Comparison of ENCODE assay signal across 1 cellular context in the genomic region with DNA sequence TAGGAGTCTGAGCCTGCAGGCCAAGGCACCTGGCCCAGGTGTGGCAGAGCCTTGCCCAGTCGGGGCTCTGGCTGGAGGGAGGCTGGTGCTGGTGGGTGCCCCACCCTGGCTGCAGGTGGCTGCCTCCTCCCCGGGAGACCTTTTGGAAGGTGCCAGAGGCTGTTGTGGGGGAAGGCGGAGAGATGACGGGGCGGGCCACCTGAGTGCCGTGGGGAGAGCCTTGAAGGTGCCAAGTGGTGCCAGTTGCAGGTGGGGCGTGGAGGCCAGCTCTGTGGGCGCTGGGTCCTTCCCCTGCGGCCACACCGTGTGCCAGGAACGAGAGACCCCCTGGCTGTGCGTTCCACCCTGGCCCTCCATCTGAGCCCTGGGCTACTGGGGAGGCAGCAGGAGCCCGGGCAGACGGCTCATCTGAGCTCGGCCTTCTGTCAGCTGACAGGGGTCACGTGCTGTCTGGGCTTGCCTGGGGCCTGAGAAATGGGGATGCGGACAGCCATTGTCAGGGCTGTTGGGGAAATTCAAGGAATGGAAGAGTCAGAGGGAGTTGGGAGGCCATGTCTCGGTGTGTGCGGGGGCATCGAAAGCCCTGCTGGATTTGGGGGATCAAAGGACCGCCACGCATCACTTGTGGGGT.
TF ChIP-seq lines count a peak whose summit lies in the region.

No MANE protein-coding gene starts in this region.

TF ChIP-seq in H1, 55 proteins besides CTCF, POLR2A, EP300 and RAD21:
- no peak for TF ChIP-seq TAF7 (optimal IDR thresholded peaks at IDR 0.05; ENCODE audit: borderline replicate concordance, low read depth, low read length)
- TF ChIP-seq CHD1 (IDR thresholded peaks at IDR 0.05; ENCODE audit: low read depth, low read length), result no peak
- TF ChIP-seq, protein P1, sequence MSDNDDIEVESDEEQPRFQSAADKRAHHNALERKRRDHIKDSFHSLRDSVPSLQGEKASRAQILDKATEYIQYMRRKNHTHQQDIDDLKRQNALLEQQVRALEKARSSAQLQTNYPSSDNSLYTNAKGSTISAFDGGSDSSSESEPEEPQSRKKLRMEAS (IDR thresholded peaks at IDR 0.05), result no peak
- no peak for TF ChIP-seq POLR2AphosphoS5 (IDR thresholded peaks at IDR 0.05; ENCODE audit: low read depth, low read length)
- TF ChIP-seq GTF2F1 (IDR thresholded peaks at IDR 0.05; ENCODE audit: borderline replicate concordance, low read depth, low read length), result no peak
- TF ChIP-seq TEAD4 (IDR thresholded peaks at IDR 0.05; ENCODE audit: low read depth, low read length), result no peak
- TF ChIP-seq ASH2L (IDR thresholded peaks at IDR 0.05; ENCODE audit: low read length), result no peak
- no peak for TF ChIP-seq CBX8 (IDR thresholded peaks at IDR 0.05; ENCODE audit: borderline replicate concordance, low read depth, low read length)
- TF ChIP-seq PHF8 (conservative IDR thresholded peaks at IDR 0.05; ENCODE audit: low read depth, low read length), result no peak
- TF ChIP-seq SIX5 (IDR thresholded peaks at IDR 0.05; ENCODE audit: low read depth, low read length), result no peak
- no peak for TF ChIP-seq FOSL1 (IDR thresholded peaks at IDR 0.05; ENCODE audit: insufficient read depth, low read depth, low read length)
- no peak for TF ChIP-seq SP2 (IDR thresholded peaks at IDR 0.05; ENCODE audit: low read length)
- no peak for TF ChIP-seq JUN (IDR thresholded peaks at IDR 0.05; ENCODE audit: low read depth, low read length)
- no peak for TF ChIP-seq TAF1 (IDR thresholded peaks at IDR 0.05; ENCODE audit: low read depth, low read length)
- TF ChIP-seq YY1 (IDR thresholded peaks at IDR 0.05; ENCODE audit: low read depth, low read length), result no peak
- no peak for TF ChIP-seq EGR1 (IDR thresholded peaks at IDR 0.05; ENCODE audit: borderline replicate concordance, low read depth, low read length)
